ENCODE assay signal across 1 cellular context in the genomic region with DNA sequence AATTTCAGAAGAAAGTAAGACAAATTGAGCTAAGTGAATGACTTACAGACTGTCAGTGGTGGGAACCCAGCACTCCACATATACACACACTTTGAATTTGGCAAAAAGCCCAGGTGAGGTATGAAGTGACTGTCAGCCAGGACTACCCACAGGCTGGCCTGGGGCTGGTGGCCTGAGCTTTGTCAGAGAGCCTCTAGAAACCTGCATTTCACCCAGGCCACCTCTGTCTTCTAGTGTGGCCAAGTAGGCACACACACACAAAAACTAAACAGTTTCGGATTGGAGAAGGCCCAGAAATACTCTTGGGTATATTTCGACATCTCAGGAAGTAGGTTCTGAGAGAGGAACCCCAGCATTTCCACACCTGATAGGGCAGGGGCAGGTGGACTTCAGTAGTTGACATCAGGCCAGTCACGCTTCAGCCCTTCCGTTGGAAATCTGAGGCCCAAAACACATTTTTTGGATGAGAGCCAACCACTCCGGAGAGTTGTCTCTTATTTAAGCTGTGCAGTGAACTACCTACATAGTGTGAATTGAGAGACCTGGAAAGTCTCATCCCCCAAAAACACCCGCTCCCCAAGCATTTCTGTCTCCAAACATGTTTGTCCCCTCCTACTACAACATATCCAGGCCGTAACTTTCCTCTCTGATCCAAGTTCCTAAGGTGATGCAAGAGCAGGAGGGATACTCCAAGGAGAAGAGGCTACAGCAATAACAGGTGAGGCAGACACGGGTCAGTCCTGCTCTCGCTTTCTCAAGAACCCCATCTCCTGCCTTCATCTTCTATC.
TF ChIP-seq lines count a peak whose summit lies in the region.

No MANE protein-coding gene starts in this region.

TF ChIP-seq in K562, 482 proteins besides CTCF, POLR2A, EP300 and RAD21 (continued from another document):
- TF ChIP-seq, protein P1, sequence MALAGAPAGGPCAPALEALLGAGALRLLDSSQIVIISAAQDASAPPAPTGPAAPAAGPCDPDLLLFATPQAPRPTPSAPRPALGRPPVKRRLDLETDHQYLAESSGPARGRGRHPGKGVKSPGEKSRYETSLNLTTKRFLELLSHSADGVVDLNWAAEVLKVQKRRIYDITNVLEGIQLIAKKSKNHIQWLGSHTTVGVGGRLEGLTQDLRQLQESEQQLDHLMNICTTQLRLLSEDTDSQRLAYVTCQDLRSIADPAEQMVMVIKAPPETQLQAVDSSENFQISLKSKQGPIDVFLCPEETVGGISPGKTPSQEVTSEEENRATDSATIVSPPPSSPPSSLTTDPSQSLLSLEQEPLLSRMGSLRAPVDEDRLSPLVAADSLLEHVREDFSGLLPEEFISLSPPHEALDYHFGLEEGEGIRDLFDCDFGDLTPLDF (CRISPR knock-in tag; IDR thresholded peaks at IDR 0.05): no peak
- TF ChIP-seq, protein P2, sequence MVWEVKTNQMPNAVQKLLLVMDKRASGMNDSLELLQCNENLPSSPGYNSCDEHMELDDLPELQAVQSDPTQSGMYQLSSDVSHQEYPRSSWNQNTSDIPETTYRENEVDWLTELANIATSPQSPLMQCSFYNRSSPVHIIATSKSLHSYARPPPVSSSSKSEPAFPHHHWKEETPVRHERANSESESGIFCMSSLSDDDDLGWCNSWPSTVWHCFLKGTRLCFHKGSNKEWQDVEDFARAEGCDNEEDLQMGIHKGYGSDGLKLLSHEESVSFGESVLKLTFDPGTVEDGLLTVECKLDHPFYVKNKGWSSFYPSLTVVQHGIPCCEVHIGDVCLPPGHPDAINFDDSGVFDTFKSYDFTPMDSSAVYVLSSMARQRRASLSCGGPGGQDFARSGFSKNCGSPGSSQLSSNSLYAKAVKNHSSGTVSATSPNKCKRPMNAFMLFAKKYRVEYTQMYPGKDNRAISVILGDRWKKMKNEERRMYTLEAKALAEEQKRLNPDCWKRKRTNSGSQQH (CRISPR knock-in tag; IDR thresholded peaks at IDR 0.05): no peak
- no peak for TF ChIP-seq ETS2 (tag; IDR thresholded peaks at IDR 0.05; ENCODE audit: borderline replicate concordance, poor library complexity, severe bottlenecking)
